Comparison of ENCODE assay signal across 14 cellular contexts in genomic region chr4:152983221-152983620, GRCh38. TPM values are rescaled to one million over a fixed set of nuclear protein-coding genes. Genes with fewer than 3 reads are reported as not detected.
DNase-seq lines count a peak whose midpoint lies in the region; ATAC-seq lines count a peak whose summit lies in the region.
"Had no signal": no experiment of that assay in that cellular context is flagged by ENCODE, and none has a peak within 500 bp of the region (broad histone marks: within the 10 kb centered on the region; RNA-seq: fewer than 3 reads in every experiment).

No MANE protein-coding gene starts in this region.

- DNase-seq in ELF-1 (ENCODE audit: low read depth, low spot score) (peak; percentile 53), NCI-H226 (peak; percentile 73), dermis blood vessel endothelial cell (peak; percentile 7), myocyte (ENCODE audit: low read depth) (peak; percentile 59), COLO668 (lab: John Stamatoyannopoulos, UW; ENCODE audit: unreplicated experiment) (no peak), hepatic stellate cell (ENCODE audit: low spot score) (no peak)
- DNase-seq: activated CD8-positive, alpha-beta memory T cell treated with anti-CD3 and anti-CD28 coated beads, Interleukin-2, amount 50 U/mL, for 4 hours; activated naive CD4-positive, alpha-beta T cell treated with anti-CD3 and anti-CD28 coated beads for 36 hours; KBM-7; left ventricle myocardium superior; NCI-H1417; stimulated activated CD8-positive, alpha-beta memory T cell treated with anti-CD3 and anti-CD28 coated beads, Interleukin-4, amount 100 ng/mL, for 48 hours had no signal

- no peak for ATAC-seq in HG03196 (IDR thresholded peaks at IDR 0.05; ENCODE audit: unreplicated experiment)
- no peak for ATAC-seq in HG02870 (IDR thresholded peaks at IDR 0.05; ENCODE audit: unreplicated experiment)
- ATAC-seq: left ventricle myocardium superior had no signal

RNA-seq across cellular contexts. Expression of gene FHDC1, which starts 47.1 kb away (rescaled TPM):
- 0.42 and 0.68 TPM in 2 replicates for total RNA-seq in dermis blood vessel endothelial cell
- total RNA-seq in myocyte: 0.72 and 0.73 TPM in 2 replicates
- 0.45 TPM for polyA plus RNA-seq in myocyte (2012)

Comparison
In these comparisons a context has a peak if more than half of its experiments do, and no peak if none do; other contexts are left out.
1. DNase-seq: peak in ELF-1 (single experiment), NCI-H226 (single experiment), dermis blood vessel endothelial cell (single experiment) and myocyte (single experiment); none in COLO668 (single experiment) and hepatic stellate cell (single experiment).